27 cellular contexts compared by ENCODE assay signal in genomic region chr11:70944636-70945035, GRCh38.
A peak's percentile ranks its signal among the peaks of the same experiment; 100 is the strongest.
DNase-seq lines count a peak whose midpoint lies in the region; ATAC-seq, FAIRE-seq and TF ChIP-seq lines count a peak whose summit lies in the region.
"Had no signal": no experiment of that assay in that cellular context is flagged by ENCODE, and none has a peak within 500 bp of the region (broad histone marks: within the 10 kb centered on the region; RNA-seq: fewer than 3 reads in every experiment).

No MANE protein-coding gene starts in this region.

- peak; percentile 63 for FAIRE-seq in H1 (lab: Jason Lieb, UNC)

- no peak for TF ChIP-seq EP300 in H1 (IDR thresholded peaks at IDR 0.05; ENCODE audit: borderline replicate concordance in 1 of 2, low read depth in 2 of 2, low read length in 2 of 2)

- H2BK5ac ChIP-seq in H1 (ENCODE audit: low read depth, low read length) (no peak overlapping the region), neuronal stem cell (ENCODE audit: low read length) (no peak overlapping the region)

- peaks cover 2% of the 10 kb centered on the region for H3K36me3 Mint-ChIP-seq in neural progenitor cell
- H3K36me3 Mint-ChIP-seq: T-cell had no signal

- in situ Hi-C loops in KBM-7 (cut with MboI; ENCODE audit: low pct_unique_long_range_greater_than_20kb, low sequenced_read_pairs), result no loop called here

- H3K9me3 ChIP-seq in H1 (ENCODE audit: insufficient read depth in 2 of 2, low read depth in 1 of 2, low read length in 1 of 2) (peaks cover 15 to 22% of the 10 kb centered on the region in 2 experiments), neural progenitor cell (ENCODE audit: low read depth) (no peaks in the 10 kb centered on the region), neuronal stem cell (replicated peaks in 1 of 2; ENCODE audit: control insufficient read depth in 2 of 2, insufficient read depth in 1 of 2, low read depth in 1 of 2, low read length in 2 of 2) (peaks cover 12 to 13% of the 10 kb centered on the region in 2 donors)

- H3K27ac Mint-ChIP-seq in neural progenitor cell, result no peak overlapping the region
- H3K27ac Mint-ChIP-seq: activated T-helper 17 cell treated with anti-CD3 and anti-CD28 coated beads, Interleukin-2, amount 50 U/mL, for 72 hours; CD4-positive, alpha-beta T cell; T-cell had no signal

- no peak overlapping the region for H3K4ac ChIP-seq in H1 (replicated peaks; ENCODE audit: insufficient read length, low read depth, low read length)
- no peak overlapping the region for H3K4ac ChIP-seq in neuronal stem cell (ENCODE audit: low read length)

- peaks cover 34% of the 10 kb centered on the region for H3K9me3 Mint-ChIP-seq in neural progenitor cell

- H3K27ac ChIP-seq in H1 (ENCODE audit: low read depth, low read length) (no peak overlapping the region), neural progenitor cell (no peak overlapping the region), neuronal stem cell (replicated peaks; ENCODE audit: low read length) (no peak overlapping the region)
- H3K27ac ChIP-seq: brain microvascular endothelial cell, Peyer's patch, psoas muscle, SJCRH30, uterus had no signal

- H2BK15ac ChIP-seq in H1 (ENCODE audit: low read length) (no peak overlapping the region), neuronal stem cell (ENCODE audit: low read length) (no peak overlapping the region)

- DNase-seq in GM06990 (ENCODE audit: extremely low read depth, insufficient read length) (no peak), KBM-7 (peak; percentile 7), H1 (ENCODE audit: low read depth in 1 of 2, low spot score in 2 of 2) (no peak), neural progenitor cell (ENCODE audit: low spot score) (no peak), neuronal stem cell (ENCODE audit: low spot score) (no peak), kidney glomerular epithelial cell (lab: John Stamatoyannopoulos, UW) (no peak)
- DNase-seq: activated CD4-positive, alpha-beta T cell treated with anti-CD3 and anti-CD28 coated beads, Interleukin-2, amount 50 U/mL, for 4 hours; activated naive CD4-positive, alpha-beta T cell treated with anti-CD3 and anti-CD28 coated beads, Interleukin-2, amount 50 U/mL, for 16 hours; amniotic stem cell; brain microvascular endothelial cell; CD4-positive, alpha-beta T cell; EL; erythroblast; foreskin melanocyte; HCEC 1CT; left cardiac atrium; mammary epithelial cell; NCI-H510A; NK-92 treated with Interleukin-12 subunit alpha and Interleukin-12 subunit beta, amount 100 ng/mL, for 24 hours; Peyer's patch; SJCRH30; stimulated activated naive CD4-positive, alpha-beta T cell treated with Interleukin-2 at 50 U/mL for 16 hours; T-cell; uterus had no signal

- H3K27me3 Mint-ChIP-seq in neural progenitor cell (ENCODE audit: insufficient read depth, low read depth), result peaks cover 8% of the 10 kb centered on the region

- no peak overlapping the region for H2BK120ac ChIP-seq in H1 (replicated peaks; ENCODE audit: low read depth, low read length)
- H2BK120ac ChIP-seq in neuronal stem cell (ENCODE audit: low read depth, low read length), result no peak overlapping the region

- H4K20me1 ChIP-seq in H1 (replicated peaks in 1 of 2; ENCODE audit: control insufficient read depth in 1 of 2, insufficient read depth in 2 of 2, low read length in 2 of 2), result no peaks in the 10 kb centered on the region
- no peaks in the 10 kb centered on the region for H4K20me1 ChIP-seq in neural progenitor cell (ENCODE audit: low read depth)

- H3K14ac ChIP-seq in H1 (ENCODE audit: insufficient read length) (no peak overlapping the region), neuronal stem cell (ENCODE audit: low read length) (no peak overlapping the region)

- H3K79me1 ChIP-seq in H1 (ENCODE audit: low read depth, low read length) (no peaks in the 10 kb centered on the region; the same call in 1 of the 2 replicates), neuronal stem cell (ENCODE audit: low read depth, low read length) (no peaks in the 10 kb centered on the region)

- H3F3A ChIP-seq in neural progenitor cell (ENCODE audit: low read depth), result no peaks in the 10 kb centered on the region

- TF ChIP-seq CTCF in GM06990 (IDR thresholded peaks at IDR 0.05; ENCODE audit: insufficient read depth, low read length, poor library complexity, severe bottlenecking) (peak; percentile 8), H1 (IDR thresholded peaks at IDR 0.05; ENCODE audit: control extremely low read depth in 1 of 3, insufficient read depth in 1 of 3, low read depth in 1 of 3, low read length in 3 of 3) (peak in 2 of 3 experiments; percentile 47 to 60; a peak in 3 of 4 replicates), neural progenitor cell (IDR thresholded peaks at IDR 0.05) (peak; percentile 52)

- H3K4me2 ChIP-seq in H1 (ENCODE audit: insufficient read depth in 1 of 2, low read depth in 2 of 2, low read length in 2 of 2), result no peak overlapping the region
- no peak overlapping the region for H3K4me2 ChIP-seq in neural progenitor cell
- no peak overlapping the region for H3K4me2 ChIP-seq in neuronal stem cell (ENCODE audit: insufficient read depth, low read length, poor library complexity, severe bottlenecking)

- H2AFZ ChIP-seq in H1 (ENCODE audit: low read length) (no peak overlapping the region), neural progenitor cell (replicated peaks) (no peak overlapping the region), neuronal stem cell (ENCODE audit: low read length) (no peak overlapping the region)

- no peak overlapping the region for H2BK12ac ChIP-seq in H1 (ENCODE audit: low read depth, low read length)
- no peak overlapping the region for H2BK12ac ChIP-seq in neuronal stem cell (ENCODE audit: low read length)

- no peak overlapping the region for H2BK20ac ChIP-seq in H1 (ENCODE audit: low read length)

- H3K18ac ChIP-seq in H1 (ENCODE audit: extremely low read depth, low read length), result no peak overlapping the region
- H3K18ac ChIP-seq in neuronal stem cell (ENCODE audit: low read length), result no peak overlapping the region

- 82% methylated on average over 2 of the region's 2 CpGs; no CpG with 5 or more reads in 1 of the 2 experiments for WGBS in H1 (ENCODE audit: extremely low coverage in 1 of 2, insufficient coverage in 1 of 2, insufficient read length in 1 of 2, insufficient replicate concordance in 2 of 2, low coverage in 1 of 2, low lambda C conversion rate in 2 of 2, missing lambda C conversion rate in 1 of 2), 2 experiments
- no CpG with 5 or more reads among the region's 2 CpGs for WGBS in neuronal stem cell (ENCODE audit: extremely low coverage in 2 of 2, insufficient read length in 2 of 2, insufficient replicate concordance in 1 of 2), 2 donors

- no peak overlapping the region for H4K5ac ChIP-seq in H1 (ENCODE audit: insufficient read length, low read depth, low read length)

- POLR2A ChIA-PET in H1 (lab: Charles Lee; ENCODE audit: partially characterized antibody), result no interaction called here

- no peak for TF ChIP-seq POLR2A in H1 (IDR thresholded peaks at IDR 0.05; ENCODE audit: control extremely low read depth in 1 of 2, low read depth in 2 of 2, low read length in 2 of 2)

- H4K91ac ChIP-seq in H1 (replicated peaks; ENCODE audit: insufficient read length, low read length) (no peak overlapping the region), neuronal stem cell (ENCODE audit: low read depth, low read length, poor library complexity) (no peak overlapping the region)

- H3K23ac ChIP-seq in H1 (ENCODE audit: insufficient read length), result no peak overlapping the region
- no peak overlapping the region for H3K23ac ChIP-seq in neuronal stem cell (ENCODE audit: low read depth, low read length, poor library complexity)

- H3K4me3 ChIP-seq in GM06990 (replicated peaks; ENCODE audit: low read depth, low read length), result no peak overlapping the region
- H3K4me3 ChIP-seq in H1 (ENCODE audit: extremely low read depth in 1 of 4, insufficient read depth in 2 of 4, low read depth in 3 of 4, low read length in 4 of 4), result no peak overlapping the region
- H3K4me3 ChIP-seq in neural progenitor cell, result no peak overlapping the region
- H3K4me3 ChIP-seq in neuronal stem cell (ENCODE audit: low read length in 2 of 2), result no peak overlapping the region
- H3K4me3 ChIP-seq: Peyer's patch, psoas muscle, SJCRH30, uterus had no signal

- peaks cover 8% of the 10 kb centered on the region; the same call in 1 of the 2 replicates for H3K23me2 ChIP-seq in H1 (ENCODE audit: low read depth, low read length)

- H3K4me1 ChIP-seq in H1 (replicated peaks in 1 of 4; ENCODE audit: control insufficient read depth in 3 of 4, insufficient read depth in 4 of 4, low read length in 3 of 4), result peaks cover 0 to 3% (median 0%) of the 10 kb centered on the region in 4 experiments; a peak in 1 of 7 replicates
- H3K4me1 ChIP-seq in neural progenitor cell, result no peaks in the 10 kb centered on the region
- peaks cover 0 to 2% of the 10 kb centered on the region in 2 donors for H3K4me1 ChIP-seq in neuronal stem cell (ENCODE audit: control insufficient read depth in 2 of 2, insufficient read depth in 1 of 2, low read depth in 1 of 2, low read length in 2 of 2)
- H3K4me1 ChIP-seq: Peyer's patch, psoas muscle, SJCRH30, uterus had no signal

- no peaks in the 10 kb centered on the region for H3K79me2 ChIP-seq in H1 (ENCODE audit: control insufficient read depth in 1 of 2, insufficient read depth in 2 of 2, low read length in 2 of 2)
- H3K79me2 ChIP-seq in neural progenitor cell (ENCODE audit: low read depth), result no peaks in the 10 kb centered on the region

- peak; percentile 57 to 61 for TF ChIP-seq RAD21 in H1 (IDR thresholded peaks at IDR 0.05 in 1 of 2, conservative IDR thresholded peaks at IDR 0.05 in 1 of 2; ENCODE audit: low read depth in 2 of 2, low read length in 2 of 2)

- H3K27me3 ChIP-seq in GM06990 (replicated peaks; ENCODE audit: control insufficient read depth, insufficient read depth, low read length) (no peaks in the 10 kb centered on the region), H1 (replicated peaks in 1 of 4; ENCODE audit: control insufficient read depth in 3 of 4, extremely low read depth in 1 of 4, insufficient read depth in 3 of 4, low read length in 3 of 4) (no peaks in the 10 kb centered on the region), neural progenitor cell (no peaks in the 10 kb centered on the region), neuronal stem cell (ENCODE audit: control insufficient read depth in 3 of 3, insufficient read depth in 3 of 3, low read depth in 1 of 3, low read length in 3 of 3) (no peaks in the 10 kb centered on the region)
- H3K27me3 ChIP-seq: brain microvascular endothelial cell, Peyer's patch, SJCRH30, uterus had no signal

- no peak overlapping the region for H4K8ac ChIP-seq in H1 (ENCODE audit: extremely low read depth, insufficient read depth, low read length)
- no peak overlapping the region for H4K8ac ChIP-seq in neuronal stem cell (ENCODE audit: low read depth, low read length)

- CTCF ChIA-PET in H1 (lab: Charles Lee; ENCODE audit: partially characterized antibody), result interaction anchor here (0.6 to 5.1 kb wide), 29 partner anchors 9 to 399 kb away, joined by 3 to 30 read pairs (median 4); no protein-coding TSS in a partner anchor

- no peaks in the 10 kb centered on the region for H3K4me1 Mint-ChIP-seq in neural progenitor cell
- H3K4me1 Mint-ChIP-seq: activated T-helper 17 cell treated with anti-CD3 and anti-CD28 coated beads, Interleukin-2, amount 50 U/mL, for 72 hours; T-cell had no signal

- H2AK5ac ChIP-seq in H1 (ENCODE audit: low read depth, low read length) (no peak overlapping the region), neuronal stem cell (ENCODE audit: low read depth, low read length) (no peak overlapping the region)

- no peak overlapping the region for H3K56ac ChIP-seq in H1 (replicated peaks; ENCODE audit: insufficient read length, low read depth, low read length)

- no peak overlapping the region for H3K4me3 Mint-ChIP-seq in neural progenitor cell
- H3K4me3 Mint-ChIP-seq: activated T-helper 17 cell treated with anti-CD3 and anti-CD28 coated beads, Interleukin-2, amount 50 U/mL, for 72 hours; CD4-positive, alpha-beta T cell; T-cell had no signal

- H3K9ac ChIP-seq in H1 (replicated peaks in 1 of 4; ENCODE audit: extremely low read depth in 1 of 4, low read depth in 3 of 4, low read length in 3 of 4) (no peak overlapping the region), neural progenitor cell (no peak overlapping the region), neuronal stem cell (ENCODE audit: low read depth, low read length, poor library complexity) (no peak overlapping the region)

- no peak for ATAC-seq in GM21717 (IDR thresholded peaks at IDR 0.05; ENCODE audit: unreplicated experiment)
- ATAC-seq: activated T-helper 17 cell treated with anti-CD3 and anti-CD28 coated beads, Interleukin-2, amount 50 U/mL, for 72 hours; left cardiac atrium; psoas muscle; T-cell had no signal

- H3K36me3 ChIP-seq in GM06990 (ENCODE audit: control insufficient read depth, insufficient read depth, low read length) (no peaks in the 10 kb centered on the region), H1 (ENCODE audit: control insufficient read depth in 2 of 4, insufficient read depth in 4 of 4, low read length in 3 of 4) (peaks cover 0 to 5% (median 0%) of the 10 kb centered on the region in 4 experiments; a peak in 1 of 8 replicates), neural progenitor cell (no peaks in the 10 kb centered on the region), neuronal stem cell (replicated peaks in 1 of 2; ENCODE audit: control insufficient read depth in 2 of 2, insufficient read depth in 2 of 2, low read length in 2 of 2) (no peaks in the 10 kb centered on the region)
- H3K36me3 ChIP-seq: brain microvascular endothelial cell, Peyer's patch, SJCRH30, uterus had no signal
